In the genomic region with DNA sequence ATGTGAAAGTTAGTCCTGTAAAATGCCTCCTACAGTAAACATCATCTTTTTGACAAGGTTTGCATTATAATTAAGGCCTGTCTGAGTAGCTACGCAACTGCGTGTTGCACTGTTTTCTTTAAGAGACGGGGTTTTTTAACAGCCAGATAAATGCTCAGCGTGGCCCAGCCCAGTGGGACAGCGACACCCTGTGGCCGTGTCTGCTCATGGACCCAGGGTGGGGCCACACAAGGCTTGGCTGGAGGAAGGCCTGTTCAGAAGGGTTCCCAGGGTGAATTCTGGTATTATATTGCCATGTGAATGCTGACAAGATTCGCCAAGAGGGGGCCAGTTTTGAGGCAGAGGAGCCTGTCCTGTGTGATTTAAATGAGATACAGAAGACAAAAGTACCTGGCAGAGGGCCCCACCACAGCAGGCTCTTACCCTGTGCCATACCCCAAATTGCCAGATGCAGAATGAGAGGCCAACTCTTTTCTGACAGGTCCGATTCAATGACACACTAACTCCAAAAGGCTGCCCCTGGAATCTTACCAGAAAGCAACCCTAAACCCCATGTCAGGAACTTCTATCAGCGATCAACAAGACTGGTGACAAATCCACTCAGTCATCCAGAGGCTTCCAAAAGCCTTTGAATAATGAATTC, we compare ENCODE assay signal across 8 cellular contexts.
DNase-seq lines count a peak whose midpoint lies in the region; ATAC-seq, FAIRE-seq and TF ChIP-seq lines count a peak whose summit lies in the region.

No MANE protein-coding gene starts in this region.

- H3K36me3 Mint-ChIP-seq in Calu3 (ENCODE audit: insufficient read depth, unreplicated experiment) = no peaks in the 10 kb centered on the region
- H3K36me3 Mint-ChIP-seq in activated CD4-positive, alpha-beta memory T cell treated with anti-CD3 and anti-CD28 coated beads for 36 hours = no peaks in the 10 kb centered on the region

- H3K27ac ChIP-seq in pancreas = no peak overlapping the region

- FAIRE-seq in pancreas (lab: Jason Lieb, UNC) = no peak

- peaks cover 3% of the 10 kb centered on the region for H3K27me3 Mint-ChIP-seq in Calu3 (ENCODE audit: unreplicated experiment)
- no peaks in the 10 kb centered on the region for H3K27me3 Mint-ChIP-seq in activated CD4-positive, alpha-beta memory T cell treated with anti-CD3 and anti-CD28 coated beads for 36 hours

- TF ChIP-seq CTCF in Calu3 (IDR thresholded peaks at IDR 0.05; ENCODE audit: unreplicated experiment) (peak; percentile 49), pancreas (IDR thresholded peaks at IDR 0.05) (peak; percentile 68 to 80 (median 74))

- CTCF ChIA-PET in Calu3 (lab: Charles Lee) = interaction anchor here (0.7 kb wide), 1 partner anchor 411 kb away, joined by 3 read pairs; no protein-coding TSS in a partner anchor
- CTCF ChIA-PET in activated CD4-positive, alpha-beta memory T cell treated with anti-CD3 and anti-CD28 coated beads for 36 hours (lab: Charles Lee) = interaction anchor here (0.6 to 1.4 kb wide), 2 partner anchors 8 to 1708 kb away, joined by 3 to 4 read pairs; no protein-coding TSS in a partner anchor

- no peaks in the 10 kb centered on the region for H3K36me3 ChIP-seq in pancreas

- peak; percentile 82 for ATAC-seq in GM19395 (IDR thresholded peaks at IDR 0.05; ENCODE audit: unreplicated experiment)
- peak; percentile 92 to 99 (median 97) for ATAC-seq in pancreas

- no TSS peak for BruUV-seq in Calu3 (replicated peaks; lab: Mats Ljungman, UMichigan)

- no peak overlapping the region for H3K27ac Mint-ChIP-seq in Calu3 (ENCODE audit: unreplicated experiment)
- H3K27ac Mint-ChIP-seq in activated CD4-positive, alpha-beta memory T cell treated with anti-CD3 and anti-CD28 coated beads for 36 hours = no peak overlapping the region

- no peaks in the 10 kb centered on the region for H3K9me3 ChIP-seq in pancreas

- 27 to 32% methylated on average over 9 of the region's 9 CpGs for WGBS in pancreas, 2 donors

- no peaks in the 10 kb centered on the region for H3K27me3 ChIP-seq in pancreas

- no peak overlapping the region for H3K4me3 Mint-ChIP-seq in Calu3 (ENCODE audit: low read depth, unreplicated experiment)
- no peak overlapping the region for H3K4me3 Mint-ChIP-seq in activated CD4-positive, alpha-beta memory T cell treated with anti-CD3 and anti-CD28 coated beads for 36 hours

- no peaks in the 10 kb centered on the region for H3K4me1 Mint-ChIP-seq in Calu3 (ENCODE audit: low read depth, unreplicated experiment)
- H3K4me1 Mint-ChIP-seq in activated CD4-positive, alpha-beta memory T cell treated with anti-CD3 and anti-CD28 coated beads for 36 hours (ENCODE audit: low read depth) = no peaks in the 10 kb centered on the region

- intact Hi-C loops in Calu3 (cut with micrococcal nuclease; ENCODE audit: unreplicated experiment) = loop anchor here (5.0 kb wide), 1 partner anchor 1486 kb away; no protein-coding TSS in a partner anchor
- intact Hi-C loops in activated CD4-positive, alpha-beta memory T cell treated with anti-CD3 and anti-CD28 coated beads for 36 hours (cut with micrococcal nuclease) = loop anchor here (5.0 to 10.0 kb wide), 2 partner anchors 323 to 1706 kb away; a partner anchor contains a TSS
- intact Hi-C loops in pancreas (cut with DNase I) = no loop called here

- H3K9me3 Mint-ChIP-seq in Calu3 (ENCODE audit: low read depth, unreplicated experiment) = peaks cover 6% of the 10 kb centered on the region
- peaks cover 12% of the 10 kb centered on the region for H3K9me3 Mint-ChIP-seq in activated CD4-positive, alpha-beta memory T cell treated with anti-CD3 and anti-CD28 coated beads for 36 hours

- H3K4me1 ChIP-seq in pancreas = no peaks in the 10 kb centered on the region

- H3K4me3 ChIP-seq in Jurkat, Clone E6-1 (ENCODE audit: low read length) = no peak overlapping the region
- no peak overlapping the region for H3K4me3 ChIP-seq in pancreas

- POLR2A ChIA-PET in activated CD4-positive, alpha-beta memory T cell treated with anti-CD3 and anti-CD28 coated beads for 36 hours (lab: Charles Lee) = no interaction called here

- DNase-seq in Calu3 (peak; percentile 53), fibroblast of gingiva (ENCODE audit: low read depth) (peak; percentile 68), pancreas (peak; percentile 39 to 89 (median 76)), NCI-H2196 (lab: John Stamatoyannopoulos, UW; ENCODE audit: unreplicated experiment) (no peak), activated gamma-delta T cell treated with Interleukin-2 at 50 U/mL for 16 hours (no peak)
- DNase-seq in Jurkat, Clone E6-1 (ENCODE audit: low read depth, low spot score) = peak; percentile 48
- DNase-seq in activated CD4-positive, alpha-beta memory T cell treated with anti-CD3 and anti-CD28 coated beads for 36 hours = peak; percentile 65

Comparison
In these comparisons a context has a peak if more than half of its experiments do, and no peak if none do; other contexts are left out.
1. DNase-seq: peak in Calu3 (single experiment), Jurkat, Clone E6-1 (single experiment), activated CD4-positive, alpha-beta memory T cell treated with anti-CD3 and anti-CD28 coated beads for 36 hours (single experiment), fibroblast of gingiva (single experiment) and pancreas (6 of 6); none in NCI-H2196 (single experiment) and activated gamma-delta T cell treated with Interleukin-2 at 50 U/mL for 16 hours (single experiment).
2. intact Hi-C loops: an anchor here in Calu3 (5.0 kb wide) and activated CD4-positive, alpha-beta memory T cell treated with anti-CD3 and anti-CD28 coated beads for 36 hours (5.0 to 10.0 kb wide); none called in pancreas.